ENCODE assay signal across 18 cellular contexts in the genomic region with DNA sequence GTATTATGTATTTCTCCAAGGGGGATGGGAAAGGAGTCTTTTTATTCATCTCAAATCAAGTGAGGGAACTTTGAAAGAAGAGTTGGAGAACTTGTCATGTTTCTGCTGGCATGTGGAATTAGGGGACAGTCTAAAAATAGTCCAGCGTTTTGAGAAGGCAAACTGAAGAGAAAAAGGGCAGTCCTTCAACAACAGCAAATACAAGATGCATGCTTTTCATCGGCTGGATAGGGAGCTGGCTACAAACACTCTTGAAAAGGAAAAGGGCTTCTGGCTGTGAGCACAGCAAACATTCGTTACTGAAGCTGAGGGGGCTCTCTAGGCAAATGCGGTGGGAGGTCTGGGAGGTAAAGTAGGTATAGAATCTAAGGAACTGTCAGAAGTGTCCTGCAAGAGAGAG.
DNase-seq lines count a peak whose midpoint lies in the region; ATAC-seq and TF ChIP-seq lines count a peak whose summit lies in the region.
"Had no signal": no experiment of that assay in that cellular context is flagged by ENCODE, and none has a peak within 500 bp of the region (broad histone marks: within the 10 kb centered on the region; RNA-seq: fewer than 3 reads in every experiment).

No MANE protein-coding gene starts in this region.

- peak overlapping the region; percentile 72 for H3K27ac ChIP-seq in cardiac muscle cell
- no peak overlapping the region for H3K27ac ChIP-seq in left lung
- H3K27ac ChIP-seq in neuronal stem cell (replicated peaks; ENCODE audit: low read length): no peak overlapping the region
- H3K27ac ChIP-seq in H9 (ENCODE audit: insufficient read length, low read depth, low read length): no peak overlapping the region
- H3K27ac ChIP-seq: A549 had no signal

- no peak overlapping the region for H3K23ac ChIP-seq in neuronal stem cell (ENCODE audit: low read depth, low read length, poor library complexity)
- no peak overlapping the region for H3K23ac ChIP-seq in H9 (ENCODE audit: insufficient read length, low read depth, low read length)

- H3K27me3 Mint-ChIP-seq in effector memory CD8-positive, alpha-beta T cell: peaks cover 35 to 36% of the 10 kb centered on the region in 2 donors
- H3K27me3 Mint-ChIP-seq in H9 (ENCODE audit: low read depth): no peaks in the 10 kb centered on the region; the same call in 1 of the 2 replicates

- no peaks in the 10 kb centered on the region for H3K4me1 Mint-ChIP-seq in effector memory CD8-positive, alpha-beta T cell (ENCODE audit: low read depth in 2 of 2)
- peaks cover 13 to 26% of the 10 kb centered on the region in 2 experiments for H3K4me1 Mint-ChIP-seq in H9
- H3K4me1 Mint-ChIP-seq: CD4-positive, alpha-beta memory T cell had no signal

- H3K23me2 ChIP-seq in H9 (ENCODE audit: insufficient read length, low read depth, low read length, poor library complexity, severe bottlenecking): no peaks in the 10 kb centered on the region

- H3K56ac ChIP-seq in H9 (ENCODE audit: insufficient read length, low read depth, low read length): no peak overlapping the region

- H3K18ac ChIP-seq in neuronal stem cell (ENCODE audit: low read length) (no peak overlapping the region), H9 (ENCODE audit: insufficient read length, low read depth, low read length) (no peak overlapping the region)

- H3K4me3 ChIP-seq in cardiac muscle cell: no peak overlapping the region
- no peak overlapping the region for H3K4me3 ChIP-seq in left lung
- no peak overlapping the region for H3K4me3 ChIP-seq in neuronal stem cell (ENCODE audit: low read length in 2 of 2)
- H3K4me3 ChIP-seq: A549 had no signal

- H3K79me1 ChIP-seq in neuronal stem cell (ENCODE audit: low read depth, low read length) (no peaks in the 10 kb centered on the region), H9 (ENCODE audit: insufficient read depth, low read depth, low read length, poor library complexity, severe bottlenecking) (no peaks in the 10 kb centered on the region)

- H3K4me1 ChIP-seq in cardiac muscle cell (ENCODE audit: low read depth) (peaks cover 15% of the 10 kb centered on the region), left lung (no peaks in the 10 kb centered on the region), neuronal stem cell (ENCODE audit: control insufficient read depth in 2 of 2, insufficient read depth in 1 of 2, low read depth in 1 of 2, low read length in 2 of 2) (no peaks in the 10 kb centered on the region), H9 (ENCODE audit: insufficient read depth, low read length) (no peaks in the 10 kb centered on the region)
- H3K4me1 ChIP-seq: A549 had no signal

- H3K9me3 Mint-ChIP-seq in effector memory CD8-positive, alpha-beta T cell: peaks cover 2 to 6% of the 10 kb centered on the region in 2 donors
- peaks cover 36 to 39% of the 10 kb centered on the region in 2 experiments for H3K9me3 Mint-ChIP-seq in H9

- H2BK15ac ChIP-seq in neuronal stem cell (ENCODE audit: low read length) (no peak overlapping the region), H9 (ENCODE audit: low read depth, low read length) (no peak overlapping the region)

- H3K4me3 Mint-ChIP-seq in effector memory CD8-positive, alpha-beta T cell: no peak overlapping the region
- no peak overlapping the region for H3K4me3 Mint-ChIP-seq in H9
- H3K4me3 Mint-ChIP-seq: CD4-positive, alpha-beta memory T cell had no signal

- H3K4ac ChIP-seq in neuronal stem cell (ENCODE audit: low read length) (no peak overlapping the region), H9 (ENCODE audit: low read depth, low read length) (no peak overlapping the region)

- H3T11ph ChIP-seq in H9 (ENCODE audit: low read length): no peak overlapping the region

- no peak overlapping the region for H2BK20ac ChIP-seq in H9 (ENCODE audit: low read depth, low read length, poor library complexity, severe bottlenecking)

- H3K9me3 ChIP-seq in cardiac muscle cell (ENCODE audit: low read depth) (no peaks in the 10 kb centered on the region), left lung (peaks cover 0 to 10% of the 10 kb centered on the region in 2 donors), neuronal stem cell (replicated peaks in 1 of 2; ENCODE audit: control insufficient read depth in 2 of 2, insufficient read depth in 1 of 2, low read depth in 1 of 2, low read length in 2 of 2) (peaks cover 3 to 6% of the 10 kb centered on the region in 2 donors), H9 (ENCODE audit: control insufficient read depth, low read depth, low read length) (peaks cover 9% of the 10 kb centered on the region)

- H3K79me2 ChIP-seq in H9 (ENCODE audit: insufficient read depth, low read length): no peaks in the 10 kb centered on the region

- DNase-seq in cardiac muscle cell (ENCODE audit: low read depth in 1 of 2, low spot score in 1 of 2): peak in 1 of 2 donors; percentile 61
- no peak for DNase-seq in Right ventricle myocardium superior
- DNase-seq in left lung: no peak
- no peak for DNase-seq in neuronal stem cell (ENCODE audit: low spot score)
- no peak for DNase-seq in effector memory CD8-positive, alpha-beta T cell
- DNase-seq in H9: no peak
- no peak for DNase-seq in KG1 (lab: John Stamatoyannopoulos, UW)
- DNase-seq: 8988T; C1 segment of cervical spinal cord; Calu3; CD4-positive, alpha-beta memory T cell; COR-L47; DMS79 treated with DMSO at 0.1 percent for 48 hours; GF-D8; GOT3; H7 had no signal

- no peak overlapping the region for H3K27ac Mint-ChIP-seq in effector memory CD8-positive, alpha-beta T cell
- H3K27ac Mint-ChIP-seq in H9: no peak overlapping the region
- H3K27ac Mint-ChIP-seq: CD4-positive, alpha-beta memory T cell had no signal

- no peaks in the 10 kb centered on the region for H3K27me3 ChIP-seq in cardiac muscle cell
- no peaks in the 10 kb centered on the region for H3K27me3 ChIP-seq in left lung
- H3K27me3 ChIP-seq in neuronal stem cell (ENCODE audit: control insufficient read depth in 3 of 3, insufficient read depth in 3 of 3, low read depth in 1 of 3, low read length in 3 of 3): no peaks in the 10 kb centered on the region
- H3K27me3 ChIP-seq in H9 (ENCODE audit: insufficient read depth, low read length): no peaks in the 10 kb centered on the region

- no peaks in the 10 kb centered on the region for H3K36me3 Mint-ChIP-seq in effector memory CD8-positive, alpha-beta T cell (ENCODE audit: insufficient read depth)
- peaks cover 20 to 44% (median 30%) of the 10 kb centered on the region in 3 experiments for H3K36me3 Mint-ChIP-seq in H9 (ENCODE audit: insufficient read depth in 1 of 3, low read depth in 3 of 3)

- no peak overlapping the region for H4K5ac ChIP-seq in H9 (ENCODE audit: insufficient read length, low read depth, low read length)

- H4K20me1 ChIP-seq in H9 (ENCODE audit: control insufficient read depth, insufficient read depth, insufficient read length): no peaks in the 10 kb centered on the region

- H3K36me3 ChIP-seq in cardiac muscle cell (no peaks in the 10 kb centered on the region), left lung (no peaks in the 10 kb centered on the region), neuronal stem cell (replicated peaks in 1 of 2; ENCODE audit: control insufficient read depth in 2 of 2, insufficient read depth in 2 of 2, low read length in 2 of 2) (no peaks in the 10 kb centered on the region)

- H2AK5ac ChIP-seq in neuronal stem cell (ENCODE audit: low read depth, low read length) (no peak overlapping the region), H9 (ENCODE audit: insufficient read length, low read length) (no peak overlapping the region)

- no peak for TF ChIP-seq CTCF in cardiac muscle cell (IDR thresholded peaks at IDR 0.05; ENCODE audit: low read depth, low read length)
- no peak for TF ChIP-seq CTCF in left lung (IDR thresholded peaks at IDR 0.05)
- TF ChIP-seq CTCF in H9 (conservative IDR thresholded peaks at IDR 0.05): no peak

- no CpG with 5 or more reads among the region's 4 CpGs for WGBS in neuronal stem cell (ENCODE audit: extremely low coverage in 2 of 2, insufficient read length in 2 of 2, insufficient replicate concordance in 1 of 2), 2 donors
- no CpG with 5 or more reads among the region's 4 CpGs for WGBS in H9 (ENCODE audit: extremely low coverage, insufficient read length, low lambda C conversion rate)

- peak overlapping the region; percentile 77 for H2AFZ ChIP-seq in neuronal stem cell (ENCODE audit: low read length)
- H2AFZ ChIP-seq in H9 (ENCODE audit: low read length): no peak overlapping the region

- no peak overlapping the region for H3K9ac ChIP-seq in neuronal stem cell (ENCODE audit: low read depth, low read length, poor library complexity)
- H3K9ac ChIP-seq in H9 (ENCODE audit: extremely low read depth, insufficient read length, low read length): no peak overlapping the region

- no peak overlapping the region for H3K4me2 ChIP-seq in neuronal stem cell (ENCODE audit: insufficient read depth, low read length, poor library complexity, severe bottlenecking)
- H3K4me2 ChIP-seq in H9 (ENCODE audit: insufficient read depth, insufficient read length, low read length): no peak overlapping the region
- H3K4me2 ChIP-seq: A549 had no signal

- no peak overlapping the region for H4K91ac ChIP-seq in neuronal stem cell (ENCODE audit: low read depth, low read length, poor library complexity)
- no peak overlapping the region for H4K91ac ChIP-seq in H9 (ENCODE audit: insufficient read length, low read depth, low read length)

- intact Hi-C loops in Right ventricle myocardium superior (cut with DNase I): no loop called here
- intact Hi-C loops in left lung (cut with DNase I): no loop called here

- H2BK12ac ChIP-seq in neuronal stem cell (ENCODE audit: low read length) (no peak overlapping the region), H9 (ENCODE audit: insufficient read length, low read depth, low read length) (no peak overlapping the region)

- H2BK5ac ChIP-seq in neuronal stem cell (ENCODE audit: low read length): no peak overlapping the region
- no peak overlapping the region for H2BK5ac ChIP-seq in H9 (ENCODE audit: insufficient read length, low read length)

- H2BK120ac ChIP-seq in neuronal stem cell (ENCODE audit: low read depth, low read length) (no peak overlapping the region), H9 (ENCODE audit: low read depth, low read length, poor library complexity, severe bottlenecking) (no peak overlapping the region)

- H4K8ac ChIP-seq in neuronal stem cell (ENCODE audit: low read depth, low read length) (no peak overlapping the region), H9 (replicated peaks; ENCODE audit: insufficient read length, low read depth, low read length) (no peak overlapping the region)

- no peak for ATAC-seq in Right ventricle myocardium superior (ENCODE audit: poor library complexity)
- peak; percentile 53 for ATAC-seq in left lung
- ATAC-seq in effector memory CD8-positive, alpha-beta T cell (replicated peaks): no peak
- ATAC-seq: A549, HCT116 had no signal

- H3K14ac ChIP-seq in neuronal stem cell (ENCODE audit: low read length) (no peak overlapping the region), H9 (ENCODE audit: insufficient read depth, low read length) (no peak overlapping the region)
